ENCODE assay signal across 10 cellular contexts in genomic region chr20:43925786-43926185, GRCh38. TPM values are rescaled to one million over a fixed set of nuclear protein-coding genes. Genes with fewer than 3 reads are reported as not detected.
DNase-seq lines count a peak whose midpoint lies in the region; ATAC-seq, FAIRE-seq and TF ChIP-seq lines count a peak whose summit lies in the region.
"Had no signal": no experiment of that assay in that cellular context is flagged by ENCODE, and none has a peak within 500 bp of the region (broad histone marks: within the 10 kb centered on the region; RNA-seq: fewer than 3 reads in every experiment).

No MANE protein-coding gene starts in this region.

- no peak for FAIRE-seq in H54 (lab: Jason Lieb, UNC)
- FAIRE-seq: colon, pancreas had no signal

- TF ChIP-seq POLR2A in H54 (IDR thresholded peaks at IDR 0.05; ENCODE audit: low read depth, low read length): no peak

- DNase-seq in CD1c-positive myeloid dendritic cell (ENCODE audit: extremely low spot score): peak; percentile 24
- peak; percentile 42 for DNase-seq in H54 (ENCODE audit: insufficient read length, low spot score)
- peak; percentile 38 for DNase-seq in SK-MEL-5 (ENCODE audit: low read depth, low spot score)
- peak; percentile 28 for DNase-seq in fibroblast of the conjunctiva (ENCODE audit: low read depth)
- DNase-seq: pancreas had no signal

- ATAC-seq in HG02798 (IDR thresholded peaks at IDR 0.05; ENCODE audit: poor library complexity, unreplicated experiment): no peak
- ATAC-seq in GM21528 (IDR thresholded peaks at IDR 0.05; ENCODE audit: low FRiP score, unreplicated experiment): no peak
- ATAC-seq in GM19397 (IDR thresholded peaks at IDR 0.05; ENCODE audit: unreplicated experiment): no peak
- no peak for ATAC-seq in HG02981 (IDR thresholded peaks at IDR 0.05; ENCODE audit: unreplicated experiment)

- in situ Hi-C loops in SK-MEL-5 (cut with HindIII; ENCODE audit: low pct_unique_long_range_greater_than_20kb, low sequenced_read_pairs): no loop called here

RNA-seq across cellular contexts. Expression of gene TOX2, which starts 11.1 kb away (rescaled TPM):
- total RNA-seq in SK-MEL-5 (2014; rRNA removed; shearing (Covaris generic)): 0.37 and 0.51 TPM in 2 replicates
- polyA plus RNA-seq in SK-MEL-5 (2015; cell fraction: cytosol; rRNA removed): 3.9 and 4.7 TPM in 2 replicates
- 0.84 and 1.1 TPM in 2 replicates for polyA plus RNA-seq in SK-MEL-5 (2015; cell fraction: nucleus; rRNA removed)
